ENCODE assay signal across 8 cellular contexts in genomic region chr3:53938645-53939044, GRCh38. TPM values are rescaled to one million over a fixed set of nuclear protein-coding genes. Genes with fewer than 3 reads are reported as not detected.
DNase-seq lines count a peak whose midpoint lies in the region; ATAC-seq, FAIRE-seq and TF ChIP-seq lines count a peak whose summit lies in the region.

No MANE protein-coding gene starts in this region.

- in situ Hi-C loops in SK-MEL-5 (cut with HindIII; ENCODE audit: low pct_unique_long_range_greater_than_20kb, low sequenced_read_pairs) = no loop called here

- peak; percentile 90 for TF ChIP-seq CTCF in LNCaP clone FGC (IDR thresholded peaks at IDR 0.05; ENCODE audit: control insufficient read depth, extremely low read depth, insufficient read depth)

- no peak for TF ChIP-seq POLR2A in GM12892 (IDR thresholded peaks at IDR 0.05; ENCODE audit: low read depth, low read length)

- DNase-seq in AG20443 (ENCODE audit: low spot score) = peak; percentile 64
- no peak for DNase-seq in GM12892 (ENCODE audit: insufficient read length)
- peak; percentile 17 for DNase-seq in LNCaP clone FGC (ENCODE audit: low read depth)
- peak; percentile 73 for DNase-seq in SK-MEL-5 (ENCODE audit: low read depth, low spot score)
- peak; percentile 65 for DNase-seq in cerebellar cortex (ENCODE audit: low spot score)
- DNase-seq in kidney tubule cell (ENCODE audit: low spot score) = peak; percentile 68
- peak; percentile 18 for DNase-seq in stromal cell of bone marrow (ENCODE audit: low read depth)

- peak; percentile 62 for FAIRE-seq in GM12892 (lab: Jason Lieb, UNC)

- no peak overlapping the region for H3K4me3 ChIP-seq in LNCaP clone FGC (ENCODE audit: low read depth, low read length)

- no peak for ATAC-seq in HG02623 (IDR thresholded peaks at IDR 0.05; ENCODE audit: unreplicated experiment)

RNA-seq across cellular contexts. Expression of gene SELENOK, which starts 47.0 kb away (rescaled TPM):
- polyA plus RNA-seq in GM12892 (2012; ENCODE audit: missing spikeins) = 79.9 TPM
- 39.7 and 48.8 TPM in 2 replicates for total RNA-seq in SK-MEL-5 (2014; rRNA removed; shearing (Covaris generic))
- polyA plus RNA-seq in SK-MEL-5 (2015; cell fraction: cytosol; rRNA removed) = 28.3 and 31.8 TPM in 2 replicates
- 3.6 and 7.1 TPM in 2 replicates for polyA plus RNA-seq in SK-MEL-5 (2015; cell fraction: nucleus; rRNA removed)

RNA-seq across cellular contexts. Expression of gene ACTR8, which starts 56.7 kb away (rescaled TPM):
- 18.4 TPM for polyA plus RNA-seq in GM12892 (2012; ENCODE audit: missing spikeins)
- 36.3 and 37.5 TPM in 2 replicates for total RNA-seq in SK-MEL-5 (2014; rRNA removed; shearing (Covaris generic))
- polyA plus RNA-seq in SK-MEL-5 (2015; cell fraction: cytosol; rRNA removed) = 13.2 and 18.6 TPM in 2 replicates
- polyA plus RNA-seq in SK-MEL-5 (2015; cell fraction: nucleus; rRNA removed) = 28.2 and 32.3 TPM in 2 replicates
